In the genomic region with DNA sequence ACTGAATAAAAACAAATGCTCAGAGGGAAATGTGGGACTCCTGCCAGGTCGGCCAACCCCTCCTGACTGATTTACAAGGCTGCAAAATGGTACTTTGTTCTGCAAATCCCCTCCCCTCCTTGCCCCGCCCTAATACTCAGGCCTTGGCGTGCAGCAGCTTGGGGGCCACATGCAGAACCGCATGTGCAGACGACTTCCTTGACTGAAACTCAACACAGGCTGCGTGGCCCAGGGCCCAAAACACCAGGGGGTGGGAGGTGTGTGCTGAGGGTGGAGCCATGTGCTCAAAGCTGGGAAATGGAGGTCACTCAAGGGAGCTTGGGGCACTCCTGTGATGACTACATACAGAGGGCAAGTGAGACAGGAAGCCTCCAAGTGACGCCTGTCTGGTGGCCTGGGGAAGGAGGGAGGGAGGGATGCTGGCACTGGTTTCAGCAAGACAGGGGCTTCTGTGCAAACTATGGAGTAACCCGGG, we compare ENCODE assay signal across 8 cellular contexts.
DNase-seq lines count a peak whose midpoint lies in the region; ATAC-seq and TF ChIP-seq lines count a peak whose summit lies in the region.

No MANE protein-coding gene starts in this region.

- H3K36me3 ChIP-seq in DND-41 (ENCODE audit: insufficient read depth, low read length) (no peaks in the 10 kb centered on the region), mesodermal cell (ENCODE audit: control insufficient read depth, insufficient read depth, low read length) (peaks cover 3% of the 10 kb centered on the region)

- H3K4me3 ChIP-seq in DND-41 (ENCODE audit: low read depth in 1 of 2, low read length in 2 of 2) (peak overlapping the region in 1 of 2 experiments; percentile 50; a peak in 2 of 4 replicates), choroid plexus epithelial cell (ENCODE audit: low read depth, low read length) (no peak overlapping the region), mesodermal cell (ENCODE audit: extremely low read depth, insufficient read depth, low read length, poor library complexity, severe bottlenecking) (no peak overlapping the region)

- no peak for TF ChIP-seq POLR2A in GM18505 (IDR thresholded peaks at IDR 0.05; ENCODE audit: borderline replicate concordance, extremely low read depth, insufficient read depth, insufficient read length)

- ATAC-seq in DND-41 (ENCODE audit: insufficient read depth, low read depth) (peak; percentile 68), GM18505 (IDR thresholded peaks at IDR 0.05; ENCODE audit: unreplicated experiment) (no peak), HG03439 (IDR thresholded peaks at IDR 0.05; ENCODE audit: unreplicated experiment) (no peak)

- H3K79me2 ChIP-seq in DND-41 (ENCODE audit: insufficient read depth, low read length) = peaks cover 89% of the 10 kb centered on the region

- peaks cover 16% of the 10 kb centered on the region for H4K20me1 ChIP-seq in DND-41 (ENCODE audit: insufficient read depth, low read length)

- peak overlapping the region; percentile 98 for H3K27ac ChIP-seq in DND-41 (ENCODE audit: low read length)
- H3K27ac ChIP-seq in mesodermal cell (ENCODE audit: low read depth, low read length, severe bottlenecking) = peak overlapping the region; percentile 79

- DNase-seq in DND-41 (peak; percentile 90), LoVo (ENCODE audit: low spot score) (peak; percentile 92), choroid plexus epithelial cell (ENCODE audit: low read depth) (peak; percentile 95)
- DNase-seq in activated CD4-positive, alpha-beta T cell treated with anti-CD3 and anti-CD28 coated beads for 4 hours = peak; percentile 37 to 42
- DNase-seq in stimulated activated CD8-positive, alpha-beta memory T cell treated with anti-CD3 and anti-CD28 coated beads, Interleukin-15, amount 100 ng/mL, for 4 hours (ENCODE audit: low read depth in 2 of 2) = peak; percentile 37 to 39

- no peaks in the 10 kb centered on the region for H3K27me3 ChIP-seq in DND-41 (ENCODE audit: insufficient read depth, low read length, poor library complexity)

- H3K4me1 ChIP-seq in DND-41 (ENCODE audit: insufficient read depth, low read length) = peaks cover 79% of the 10 kb centered on the region
- peaks cover 70% of the 10 kb centered on the region for H3K4me1 ChIP-seq in mesodermal cell (ENCODE audit: control insufficient read depth, insufficient read depth, low read length, poor library complexity, severe bottlenecking)

- 0 out of 2 replicates have a peak overlapping the region, but pooled peaks have one; percentile 2 for H2AFZ ChIP-seq in DND-41 (ENCODE audit: low read depth, low read length)

- peak overlapping the region; percentile 61 for H3K9ac ChIP-seq in DND-41 (ENCODE audit: low read depth, low read length)

- peak overlapping the region; percentile 67 for H3K4me2 ChIP-seq in DND-41 (ENCODE audit: insufficient read depth, low read length)

- WGBS in mesodermal cell (ENCODE audit: insufficient coverage in 2 of 2), 2 experiments = 42 to 56% methylated on average over 5 to 6 of the region's 8 CpGs

- no peak for TF ChIP-seq CTCF in DND-41 (IDR thresholded peaks at IDR 0.05; ENCODE audit: borderline replicate concordance, extremely low read depth, low read length, poor library complexity, severe bottlenecking)
- no peak for TF ChIP-seq CTCF in choroid plexus epithelial cell (conservative IDR thresholded peaks at IDR 0.05; ENCODE audit: low read depth, low read length)

- H3K9me3 ChIP-seq in DND-41 (ENCODE audit: insufficient read depth, low read length, severe bottlenecking) = no peaks in the 10 kb centered on the region
- no peaks in the 10 kb centered on the region for H3K9me3 ChIP-seq in mesodermal cell (ENCODE audit: control insufficient read depth, low read length)

Comparison
In these comparisons a context has a peak if more than half of its experiments do, and no peak if none do; other contexts are left out.
1. DNase-seq: peak in every context shown above with its lines; median percentile 95 in choroid plexus epithelial cell; 92 in LoVo; 90 in DND-41; 40 in activated CD4-positive, alpha-beta T cell treated with anti-CD3 and anti-CD28 coated beads for 4 hours; 38 in stimulated activated CD8-positive, alpha-beta memory T cell treated with anti-CD3 and anti-CD28 coated beads, Interleukin-15, amount 100 ng/mL, for 4 hours.